ENCODE assay signal across 18 cellular contexts in genomic region chr12:132200800-132201199, GRCh38. TPM values are rescaled to one million over a fixed set of nuclear protein-coding genes. Genes with fewer than 3 reads are reported as not detected.
DNase-seq lines count a peak whose midpoint lies in the region; ATAC-seq, FAIRE-seq and TF ChIP-seq lines count a peak whose summit lies in the region.
"Had no signal": no experiment of that assay in that cellular context is flagged by ENCODE, and none has a peak within 500 bp of the region (broad histone marks: within the 10 kb centered on the region; RNA-seq: fewer than 3 reads in every experiment).

No MANE protein-coding gene starts in this region.

- no peaks in the 10 kb centered on the region for H3K9me2 ChIP-seq in SK-N-SH
- H3K9me2 ChIP-seq in PC-9 (ENCODE audit: insufficient read depth): no peaks in the 10 kb centered on the region

- no peak overlapping the region for H3K18ac ChIP-seq in neuronal stem cell (ENCODE audit: low read length)

- no peak overlapping the region for H2BK120ac ChIP-seq in neuronal stem cell (ENCODE audit: low read depth, low read length)

- H2BK12ac ChIP-seq in neuronal stem cell (ENCODE audit: low read length): peak overlapping the region; percentile 68

- H3F3A ChIP-seq in SK-N-SH (replicated peaks; ENCODE audit: insufficient read depth) (no peaks in the 10 kb centered on the region), PC-9 (ENCODE audit: insufficient read depth, low read depth) (no peaks in the 10 kb centered on the region)

- no peak for TF ChIP-seq POLR2A in K562 (conservative IDR thresholded peaks at IDR 0.05)

- intact Hi-C loops in K562 (cut with micrococcal nuclease) (no loop called here), PC-9 (cut with micrococcal nuclease; ENCODE audit: unreplicated experiment) (no loop called here)

- no peak overlapping the region for H2AK5ac ChIP-seq in neuronal stem cell (ENCODE audit: low read depth, low read length)

- H3K4ac ChIP-seq in neuronal stem cell (ENCODE audit: low read length): no peak overlapping the region

- in situ Hi-C loops in K562 (cut with MboI): no loop called here

- TF ChIP-seq CTCF in HEK293 (tag by site-specific recombination; IDR thresholded peaks at IDR 0.05): no peak
- TF ChIP-seq CTCF in K562 (IDR thresholded peaks at IDR 0.05 in 2 of 3, conservative IDR thresholded peaks at IDR 0.05 in 1 of 3; ENCODE audit: insufficient read depth in 2 of 3, low read depth in 1 of 3, low read length in 3 of 3): no peak
- no peak for TF ChIP-seq CTCF in SK-N-SH (IDR thresholded peaks at IDR 0.05)
- no peak for TF ChIP-seq CTCF in PC-9 (conservative IDR thresholded peaks at IDR 0.05)

- H3K9ac ChIP-seq in K562 (ENCODE audit: insufficient read depth in 1 of 2, low read depth in 2 of 2, low read length in 2 of 2) (no peak overlapping the region), neuronal stem cell (ENCODE audit: low read depth, low read length, poor library complexity) (no peak overlapping the region), SK-N-SH (no peak overlapping the region)

- no peaks in the 10 kb centered on the region for H3K9me1 ChIP-seq in K562 (ENCODE audit: control insufficient read depth, insufficient read depth, low read length)

- no peak for ATAC-seq in K562
- ATAC-seq in HG02571 (IDR thresholded peaks at IDR 0.05; ENCODE audit: unreplicated experiment): no peak
- ATAC-seq: GM23338 had no signal

- peak overlapping the region; percentile 53 for H2BK5ac ChIP-seq in neuronal stem cell (ENCODE audit: low read length)

- no peaks in the 10 kb centered on the region for H3K79me1 ChIP-seq in neuronal stem cell (ENCODE audit: low read depth, low read length)

- H3K27ac ChIP-seq in HEK293 (ENCODE audit: extremely low read depth, low read depth, low read length) (no peak overlapping the region), K562 (ENCODE audit: extremely low read depth, low read depth, low read length) (no peak overlapping the region; the same call in 2 of the 3 replicates), neuronal stem cell (replicated peaks; ENCODE audit: low read length) (no peak overlapping the region), SK-N-SH (ENCODE audit: low read depth in 2 of 2, low read length in 1 of 2) (no peak overlapping the region), PC-9 (no peak overlapping the region)

- H3K4me2 ChIP-seq in K562 (ENCODE audit: insufficient read depth, low read length) (no peak overlapping the region), neuronal stem cell (ENCODE audit: insufficient read depth, low read length, poor library complexity, severe bottlenecking) (no peak overlapping the region), SK-N-SH (no peak overlapping the region), PC-9 (no peak overlapping the region)
- H3K4me2 ChIP-seq: GM23338 had no signal

- no peak overlapping the region for H3K4me3 ChIP-seq in HEK293 (ENCODE audit: low read depth, low read length)
- H3K4me3 ChIP-seq in K562: no peak overlapping the region
- H3K4me3 ChIP-seq in neuronal stem cell (ENCODE audit: low read length in 2 of 2): peak overlapping the region in 1 of 2 donors; percentile 21
- H3K4me3 ChIP-seq in SK-N-SH (ENCODE audit: low read depth in 2 of 2, low read length in 1 of 2): no peak overlapping the region
- no peak overlapping the region for H3K4me3 ChIP-seq in PC-9
- H3K4me3 ChIP-seq: GM23338 had no signal

- H3K23ac ChIP-seq in neuronal stem cell (ENCODE audit: low read depth, low read length, poor library complexity): peak overlapping the region; percentile 62

- no peak overlapping the region for H3K14ac ChIP-seq in neuronal stem cell (ENCODE audit: low read length)

- TF ChIP-seq RAD21 in K562 (CRISPR knock-in tag; conservative IDR thresholded peaks at IDR 0.05 in 1 of 2, IDR thresholded peaks at IDR 0.05 in 1 of 2) (no peak), SK-N-SH (IDR thresholded peaks at IDR 0.05; ENCODE audit: low read length) (no peak)

- no peak for FAIRE-seq in K562 (lab: Jason Lieb, UNC)
- FAIRE-seq: GM12891, GM18507, H54 had no signal

- POLR2A ChIA-PET in HEK293 (lab: Yijun Ruan, JAX) (no interaction called here), K562 (lab: Yijun Ruan, JAX) (no interaction called here), SK-N-SH (lab: Yijun Ruan, JAX) (no interaction called here), PC-9 (lab: Charles Lee; ENCODE audit: unreplicated experiment) (no interaction called here)

- no peak overlapping the region for H4K8ac ChIP-seq in neuronal stem cell (ENCODE audit: low read depth, low read length)

- no peaks in the 10 kb centered on the region for H3K4me1 ChIP-seq in HEK293 (ENCODE audit: control insufficient read depth, insufficient read depth, low read length)
- peaks cover 0 to 31% of the 10 kb centered on the region in 2 experiments; a peak in 2 of 5 replicates for H3K4me1 ChIP-seq in K562 (replicated peaks in 1 of 2; ENCODE audit: control insufficient read depth in 2 of 2, insufficient read depth in 2 of 2, low read length in 2 of 2)
- peaks cover 6 to 10% of the 10 kb centered on the region in 2 donors for H3K4me1 ChIP-seq in neuronal stem cell (ENCODE audit: control insufficient read depth in 2 of 2, insufficient read depth in 1 of 2, low read depth in 1 of 2, low read length in 2 of 2)
- no peaks in the 10 kb centered on the region; a peak in 1 of 4 replicates for H3K4me1 ChIP-seq in SK-N-SH (ENCODE audit: control insufficient read depth in 1 of 2, insufficient read depth in 2 of 2, low read depth in 1 of 2, low read length in 1 of 2)
- H3K4me1 ChIP-seq in PC-9 (replicated peaks; ENCODE audit: insufficient read depth): no peaks in the 10 kb centered on the region

- DNase-seq in K562 (ENCODE audit: extremely low read depth in 1 of 4, low spot score in 3 of 4) (no peak), neuronal stem cell (ENCODE audit: low spot score) (no peak), SK-N-SH (no peak), PC-9 (no peak)
- DNase-seq: C1 segment of cervical spinal cord; Calu3; CD4-positive, alpha-beta memory T cell; COR-L47; DMS53; DMS79 treated with DMSO at 0.1 percent for 48 hours; GF-D8; HCEC 1CT had no signal

- peaks cover 11% of the 10 kb centered on the region; the same call in 1 of the 2 replicates for H4K20me1 ChIP-seq in K562 (replicated peaks; ENCODE audit: control insufficient read depth, insufficient read depth, low read length)
- no peaks in the 10 kb centered on the region for H4K20me1 ChIP-seq in SK-N-SH (ENCODE audit: insufficient read depth)
- H4K20me1 ChIP-seq in PC-9 (ENCODE audit: insufficient read depth): 0 out of 2 replicates have a peak, but pooled peaks cover 3% of the 10 kb centered on the region

- H3K79me2 ChIP-seq in K562 (ENCODE audit: control insufficient read depth, insufficient read depth, low read length): no peaks in the 10 kb centered on the region
- no peaks in the 10 kb centered on the region for H3K79me2 ChIP-seq in SK-N-SH (ENCODE audit: insufficient read depth)
- H3K79me2 ChIP-seq in PC-9 (ENCODE audit: low read depth): no peaks in the 10 kb centered on the region

- no TSS peak for BruUV-seq in K562 (replicated peaks; lab: Mats Ljungman, UMichigan)
- no TSS peak for BruUV-seq in PC-9 (replicated peaks; lab: Mats Ljungman, UMichigan)

- H3K27me3 ChIP-seq in K562 (ENCODE audit: control insufficient read depth in 2 of 2, insufficient read depth in 2 of 2, low read length in 2 of 2) (peaks cover 53 to 98% of the 10 kb centered on the region in 2 experiments; a peak in 4 of 5 replicates), neuronal stem cell (ENCODE audit: control insufficient read depth in 3 of 3, insufficient read depth in 3 of 3, low read depth in 1 of 3, low read length in 3 of 3) (peaks cover 0 to 89% (median 6%) of the 10 kb centered on the region in 3 experiments), SK-N-SH (ENCODE audit: insufficient read depth) (peaks cover 98% of the 10 kb centered on the region), PC-9 (ENCODE audit: insufficient read depth, low read depth) (peaks cover 100% of the 10 kb centered on the region)

- CTCF ChIA-PET in HEK293 (lab: Yijun Ruan, JAX): no interaction called here
- CTCF ChIA-PET in K562 (lab: Yijun Ruan, JAX; ENCODE audit: low intra/inter-chr PET ratio): no interaction called here
- CTCF ChIA-PET in SK-N-SH (lab: Yijun Ruan, JAX): no interaction called here
- CTCF ChIA-PET in PC-9 (lab: Charles Lee): no interaction called here

- TF ChIP-seq EP300 in K562 (IDR thresholded peaks at IDR 0.05; ENCODE audit: low read length): no peak
- TF ChIP-seq EP300 in SK-N-SH (IDR thresholded peaks at IDR 0.05; ENCODE audit: borderline replicate concordance in 1 of 2, low read depth in 1 of 2, low read length in 1 of 2): no peak

- H2BK15ac ChIP-seq in neuronal stem cell (ENCODE audit: low read length): peak overlapping the region; percentile 4

- no peak overlapping the region for H2AFZ ChIP-seq in K562 (ENCODE audit: low read depth, low read length)
- no peak overlapping the region for H2AFZ ChIP-seq in neuronal stem cell (ENCODE audit: low read length)
- no peak overlapping the region for H2AFZ ChIP-seq in SK-N-SH (ENCODE audit: low read depth)
- no peak overlapping the region for H2AFZ ChIP-seq in PC-9
- H2AFZ ChIP-seq: GM23338 had no signal

- H3K36me3 ChIP-seq in HEK293 (ENCODE audit: control insufficient read depth in 2 of 2, insufficient read depth in 1 of 2, low read length in 2 of 2): no peaks in the 10 kb centered on the region
- no peaks in the 10 kb centered on the region for H3K36me3 ChIP-seq in K562 (ENCODE audit: control insufficient read depth, insufficient read depth, low read length)
- no peaks in the 10 kb centered on the region for H3K36me3 ChIP-seq in neuronal stem cell (replicated peaks in 1 of 2; ENCODE audit: control insufficient read depth in 2 of 2, insufficient read depth in 2 of 2, low read length in 2 of 2)
- H3K36me3 ChIP-seq in SK-N-SH (replicated peaks in 1 of 2; ENCODE audit: control insufficient read depth in 1 of 2, insufficient read depth in 2 of 2, low read length in 1 of 2): no peaks in the 10 kb centered on the region
- no peaks in the 10 kb centered on the region for H3K36me3 ChIP-seq in PC-9 (ENCODE audit: low read depth)

- H4K91ac ChIP-seq in neuronal stem cell (ENCODE audit: low read depth, low read length, poor library complexity): no peak overlapping the region

- no peaks in the 10 kb centered on the region for H3K9me3 ChIP-seq in HEK293 (ENCODE audit: control insufficient read depth, insufficient read depth, low read depth, low read length)
- no peaks in the 10 kb centered on the region for H3K9me3 ChIP-seq in K562 (replicated peaks; ENCODE audit: control insufficient read depth, insufficient read depth, low read depth, low read length)
- no peaks in the 10 kb centered on the region for H3K9me3 ChIP-seq in neuronal stem cell (replicated peaks in 1 of 2; ENCODE audit: control insufficient read depth in 2 of 2, insufficient read depth in 1 of 2, low read depth in 1 of 2, low read length in 2 of 2)
- H3K9me3 ChIP-seq in SK-N-SH: no peaks in the 10 kb centered on the region
- H3K9me3 ChIP-seq in PC-9 (ENCODE audit: insufficient read depth, low read depth): no peaks in the 10 kb centered on the region

- WGBS in K562 (ENCODE audit: insufficient coverage, low coverage, missing lambda C conversion rate): 2% methylated on average over 17 of the region's 19 CpGs
- WGBS in neuronal stem cell (ENCODE audit: extremely low coverage in 2 of 2, insufficient read length in 2 of 2, insufficient replicate concordance in 1 of 2), 2 donors: no CpG with 5 or more reads among the region's 19 CpGs
- WGBS in SK-N-SH (ENCODE audit: low lambda C conversion rate): 58% methylated on average over 6 of the region's 19 CpGs

RNA-seq across cellular contexts. Expression of gene NOC4L, which starts 56.5 kb away (rescaled TPM):
- total RNA-seq in K562 (2011; cell fraction: chromatin; rRNA removed; ENCODE audit: low replicate concordance): 5.1 and 16.0 TPM in 2 replicates
- 19.2 and 20.4 TPM in 2 replicates for total RNA-seq in K562 (2011; cell fraction: nucleolus; rRNA removed)
- 6.3 and 8.9 TPM in 2 replicates for total RNA-seq in K562 (2011; cell fraction: nucleoplasm; rRNA removed)
- 40.4 and 57.2 TPM in 2 replicates for total RNA-seq in K562 (2014; rRNA removed)
- total RNA-seq in K562 (2014; rRNA removed; fragmentation: Illumina TruSeq; extraction: Trizol): 3.2 and 4.9 TPM in 2 replicates
- total RNA-seq in K562 (2015; rRNA removed; fragmentation: Illumina TruSeq; extraction: Trizol): 20.1 and 24.6 TPM in 2 replicates
- total RNA-seq in K562 (2021): 77.0 and 78.5 TPM in 2 replicates
- 4.4 and 8.8 TPM in 2 replicates for polyA plus RNA-seq in K562 (2011; rRNA removed)
- polyA plus RNA-seq in K562 (2011; cell fraction: cytosol; rRNA removed): 7.3 and 22.0 TPM in 2 replicates
- 16.8 and 33.7 TPM in 2 replicates for polyA plus RNA-seq in K562 (2011; cell fraction: nucleus; rRNA removed)
- polyA plus RNA-seq in K562 (2012): 38.5 and 46.2 TPM in 2 replicates
- 20.0 and 44.9 TPM in 2 replicates for polyA plus RNA-seq in K562 (2014; fragmentation: Illumina TruSeq; extraction: Trizol)
- polyA plus RNA-seq in K562 (2014; fragmentation: Nextera tagmentation; extraction: Ambion mirVana): 1 to 10 TPM; 1.3 to 2.9 TPM
- polyA plus RNA-seq in K562 (2014; rRNA removed): 33.7 and 35.5 TPM in 2 replicates
- polyA minus RNA-seq in K562 (2011; rRNA and poly(A)+ RNA removed): 1.5 and 3.8 TPM in 2 replicates
- 21.0 and 22.6 TPM in 2 replicates for polyA minus RNA-seq in K562 (2011; cell fraction: cytosol; rRNA and poly(A)+ RNA removed)
- polyA minus RNA-seq in K562 (2011; cell fraction: nucleus; rRNA and poly(A)+ RNA removed): 7.9 and 9.6 TPM in 2 replicates
- 24.2 TPM for polyA plus RNA-seq in neuronal stem cell (2013, experiment 1 of 2)
- 24.1 TPM for polyA plus RNA-seq in neuronal stem cell (2013, experiment 2 of 2)
- polyA plus RNA-seq in SK-N-SH (2012; rRNA removed): 8.3 and 12.9 TPM in 2 replicates
- polyA plus RNA-seq in SK-N-SH (2012; cell fraction: cytosol; rRNA removed): 5.0 and 8.1 TPM in 2 replicates
- polyA plus RNA-seq in SK-N-SH (2012; cell fraction: nucleus; rRNA removed): 17.1 and 25.2 TPM in 2 replicates
- total RNA-seq in PC-9 (2021): 24.1 and 27.1 TPM in 2 replicates

RNA-seq across cellular contexts. Expression of gene DDX51, which starts 56.7 kb away (rescaled TPM):
- 67.8 and 193 TPM in 2 replicates for total RNA-seq in K562 (2011; cell fraction: chromatin; rRNA removed; ENCODE audit: low replicate concordance)
- 119 and 131 TPM in 2 replicates for total RNA-seq in K562 (2011; cell fraction: nucleolus; rRNA removed)
- total RNA-seq in K562 (2011; cell fraction: nucleoplasm; rRNA removed): 73.8 and 80.7 TPM in 2 replicates
- total RNA-seq in K562 (2014; rRNA removed) (13.1 and 17.3 TPM in 2 replicates), K562 (2014; rRNA removed; fragmentation: Illumina TruSeq; extraction: Trizol) (6.3 and 8.0 TPM in 2 replicates), K562 (2015; rRNA removed; fragmentation: Illumina TruSeq; extraction: Trizol) (12.4 TPM in 2 replicates), K562 (2021) (28.9 and 35.9 TPM in 2 replicates), PC-9 (2021) (16.2 and 19.7 TPM in 2 replicates)
- polyA plus RNA-seq in K562 (2011; rRNA removed) (11.5 and 16.8 TPM in 2 replicates), K562 (2014; fragmentation: Illumina TruSeq; extraction: Trizol) (15.2 and 18.7 TPM in 2 replicates), K562 (2014; fragmentation: Nextera tagmentation; extraction: Ambion mirVana) (1 to 10 TPM; 1.1 TPM), K562 (2014; rRNA removed) (30.2 and 30.4 TPM in 2 replicates), SK-N-SH (2012; rRNA removed) (14.4 and 17.3 TPM in 2 replicates)
- polyA plus RNA-seq in K562 (2011; cell fraction: cytosol; rRNA removed): 11.0 and 11.3 TPM in 2 replicates
- 90.6 and 110 TPM in 2 replicates for polyA plus RNA-seq in K562 (2011; cell fraction: nucleus; rRNA removed)
- 17.8 and 19.0 TPM in 2 replicates for polyA plus RNA-seq in K562 (2012)
- 3.7 and 6.8 TPM in 2 replicates for polyA minus RNA-seq in K562 (2011; rRNA and poly(A)+ RNA removed)
- polyA minus RNA-seq in K562 (2011; cell fraction: cytosol; rRNA and poly(A)+ RNA removed): 5.7 and 7.7 TPM in 2 replicates
- polyA minus RNA-seq in K562 (2011; cell fraction: nucleus; rRNA and poly(A)+ RNA removed): 27.7 and 30.6 TPM in 2 replicates
- polyA plus RNA-seq in neuronal stem cell (2013, experiment 1 of 2): 8.5 TPM
- 8.6 TPM for polyA plus RNA-seq in neuronal stem cell (2013, experiment 2 of 2)
- polyA plus RNA-seq in SK-N-SH (2012; cell fraction: cytosol; rRNA removed): 4.5 and 5.9 TPM in 2 replicates
- polyA plus RNA-seq in SK-N-SH (2012; cell fraction: nucleus; rRNA removed): 65.1 and 90.9 TPM in 2 replicates
